ENCODE assay signal across 10 cellular contexts in genomic region chr1:27561126-27561899, GRCh38. TPM values are rescaled to one million over a fixed set of nuclear protein-coding genes. Genes with fewer than 3 reads are reported as not detected.
DNase-seq lines count a peak whose midpoint lies in the region; ATAC-seq and TF ChIP-seq lines count a peak whose summit lies in the region.
"Had no signal": no experiment of that assay in that cellular context is flagged by ENCODE, and none has a peak within 500 bp of the region (broad histone marks: within the 10 kb centered on the region; RNA-seq: fewer than 3 reads in every experiment).

No MANE protein-coding gene starts in this region.

- no peak for TF ChIP-seq CTCF in CD8-positive, alpha-beta T cell (IDR thresholded peaks at IDR 0.05)
- TF ChIP-seq CTCF in ascending aorta (IDR thresholded peaks at IDR 0.05) (no peak), psoas muscle (IDR thresholded peaks at IDR 0.05) (no peak)

- H3K4me1 ChIP-seq in CD8-positive, alpha-beta T cell (ENCODE audit: insufficient read depth, low read length) = peaks cover 4% of the 10 kb centered on the region
- H3K4me1 ChIP-seq in ascending aorta = peaks cover 56 to 75% of the 10 kb centered on the region in 2 donors
- peaks cover 54% of the 10 kb centered on the region for H3K4me1 ChIP-seq in right cardiac atrium (ENCODE audit: control insufficient read depth, insufficient read depth, low read length)
- H3K4me1 ChIP-seq in psoas muscle = peaks cover 82% of the 10 kb centered on the region

- H3K9me3 ChIP-seq in CD8-positive, alpha-beta T cell (ENCODE audit: low read length) = no peaks in the 10 kb centered on the region
- H3K9me3 ChIP-seq in ascending aorta (no peaks in the 10 kb centered on the region), right cardiac atrium (ENCODE audit: control insufficient read depth, low read length) (no peaks in the 10 kb centered on the region), psoas muscle (no peaks in the 10 kb centered on the region)

- intact Hi-C loops in CD8-positive, alpha-beta T cell (cut with DNase I, micrococcal nuclease) = no loop called here
- intact Hi-C loops in ascending aorta (cut with DNase I) (no loop called here), right cardiac atrium (cut with DNase I) (loop anchor here in 1 of 4 donors (5.0 kb wide), 1 partner anchor 36 kb away; no protein-coding TSS in a partner anchor), psoas muscle (cut with DNase I) (no loop called here)

- H3K4me1 Mint-ChIP-seq in CD8-positive, alpha-beta T cell (ENCODE audit: low read depth) = peaks cover 26% of the 10 kb centered on the region

- no peaks in the 10 kb centered on the region for H3K36me3 ChIP-seq in CD8-positive, alpha-beta T cell (ENCODE audit: insufficient read depth, low read length)
- H3K36me3 ChIP-seq in ascending aorta (peaks cover 9 to 11% of the 10 kb centered on the region in 2 donors), psoas muscle (ENCODE audit: insufficient read depth in 1 of 2, low read depth in 1 of 2) (peaks cover 0 to 13% of the 10 kb centered on the region in 2 donors)

- ATAC-seq in CD8-positive, alpha-beta T cell = no peak
- ATAC-seq in right cardiac atrium = no peak
- no peak for ATAC-seq in psoas muscle
- ATAC-seq in GM19035 (IDR thresholded peaks at IDR 0.05; ENCODE audit: unreplicated experiment) = no peak
- no peak for ATAC-seq in GM18517 (IDR thresholded peaks at IDR 0.05; ENCODE audit: unreplicated experiment)
- ATAC-seq in HG02759 (IDR thresholded peaks at IDR 0.05; ENCODE audit: unreplicated experiment) = no peak
- ATAC-seq in stimulated activated naive CD8-positive, alpha-beta T cell treated with anti-CD3 and anti-CD28 coated beads, Interleukin-15, Interleukin-2, amounts not matched to agents 100 U/mL and 50 U/mL, for 24 hours = no peak

- H3K27me3 ChIP-seq in CD8-positive, alpha-beta T cell (ENCODE audit: insufficient read depth, low read length) = no peaks in the 10 kb centered on the region
- H3K27me3 ChIP-seq in ascending aorta (no peaks in the 10 kb centered on the region), right cardiac atrium (ENCODE audit: control insufficient read depth, insufficient read depth) (no peaks in the 10 kb centered on the region), psoas muscle (ENCODE audit: insufficient read depth in 3 of 3, low read length in 2 of 3) (no peaks in the 10 kb centered on the region)

- DNase-seq in CD8-positive, alpha-beta T cell = no peak
- DNase-seq in ascending aorta (ENCODE audit: low spot score in 2 of 2) (no peak), right cardiac atrium (peak in 1 of 3 donors; percentile 68), psoas muscle (no peak)
- no peak for DNase-seq in stimulated activated naive CD8-positive, alpha-beta T cell treated with anti-CD3 and anti-CD28 coated beads, Interleukin-15, Interleukin-2, amounts not matched to agents 100 U/mL and 50 U/mL, for 24 hours
- DNase-seq: cerebellar nuclear complex had no signal

- H3K27ac Mint-ChIP-seq in CD8-positive, alpha-beta T cell = peak overlapping the region; percentile 50
- H3K27ac Mint-ChIP-seq: memory B cell had no signal

- POLR2A ChIA-PET in CD8-positive, alpha-beta T cell (lab: Charles Lee) = no interaction called here

- H3K9me3 Mint-ChIP-seq in CD8-positive, alpha-beta T cell = no peaks in the 10 kb centered on the region
- H3K9me3 Mint-ChIP-seq: memory B cell had no signal

- H3K27ac ChIP-seq in CD8-positive, alpha-beta T cell (ENCODE audit: low read depth, low read length) = no peak overlapping the region
- peak overlapping the region; percentile 94 to 96 for H3K27ac ChIP-seq in ascending aorta
- H3K27ac ChIP-seq in right cardiac atrium (ENCODE audit: low read length) = peak overlapping the region; percentile 63
- peak overlapping the region; percentile 90 for H3K27ac ChIP-seq in psoas muscle

- H3K4me3 Mint-ChIP-seq in CD8-positive, alpha-beta T cell = no peak overlapping the region
- H3K4me3 Mint-ChIP-seq: memory B cell had no signal

- no peak overlapping the region for H3K4me3 ChIP-seq in CD8-positive, alpha-beta T cell (ENCODE audit: low read depth, low read length)
- H3K4me3 ChIP-seq in ascending aorta (peak overlapping the region; percentile 0 to 39), right cardiac atrium (ENCODE audit: low read length) (no peak overlapping the region), psoas muscle (peak overlapping the region; percentile 1)

- CTCF ChIA-PET in CD8-positive, alpha-beta T cell (lab: Charles Lee) = interaction anchor here (0.7 kb wide), 1 partner anchor 45 kb away, joined by 3 read pairs; no protein-coding TSS in a partner anchor

- H3K36me3 Mint-ChIP-seq in CD8-positive, alpha-beta T cell = peaks cover 4% of the 10 kb centered on the region

- no peaks in the 10 kb centered on the region for H3K27me3 Mint-ChIP-seq in CD8-positive, alpha-beta T cell (ENCODE audit: low read depth)
- H3K27me3 Mint-ChIP-seq: memory B cell had no signal

- 31% methylated on average over 9 of the region's 9 CpGs for WGBS in right cardiac atrium
- 34 to 39% (median 35%) methylated on average over 9 of the region's 9 CpGs for WGBS in psoas muscle, 3 donors

RNA-seq across cellular contexts. Expression of gene AHDC1, which starts 42.6 kb away (rescaled TPM):
- 10 to 100 TPM; 19.5 to 21.1 TPM for total RNA-seq in CD8-positive, alpha-beta T cell
- 205 TPM for total RNA-seq in ascending aorta
- total RNA-seq in right cardiac atrium = 10 to 100 TPM; 40.4 to 53.5 (median 50.6) TPM
- polyA plus RNA-seq in right cardiac atrium = 26.3 TPM
- 10 to 100 TPM; 35.9 to 65.2 (median 59.0) TPM for total RNA-seq in psoas muscle
- 10 to 100 TPM in 1 of 3 donors, 1 to 10 TPM in 2; 6.4 to 19.8 (median 9.7) TPM for polyA plus RNA-seq in psoas muscle

Comparison
In these comparisons a context has a peak if more than half of its experiments do, and no peak if none do; other contexts are left out.
1. H3K4me3 ChIP-seq: peak in ascending aorta (2 of 2) and psoas muscle (single experiment); none in CD8-positive, alpha-beta T cell (single experiment) and right cardiac atrium (single experiment).